ENCODE assay signal across 17 cellular contexts in genomic region chr6:67886036-67886707, GRCh38.
DNase-seq lines count a peak whose midpoint lies in the region; ATAC-seq, FAIRE-seq and TF ChIP-seq lines count a peak whose summit lies in the region.
"Had no signal": no experiment of that assay in that cellular context is flagged by ENCODE, and none has a peak within 500 bp of the region (broad histone marks: within the 10 kb centered on the region; RNA-seq: fewer than 3 reads in every experiment).

No MANE protein-coding gene starts in this region.

- BruUV-seq in K562 (replicated peaks; lab: Mats Ljungman, UMichigan): no TSS peak

- H3K4me2 ChIP-seq in BLaER1 treated with 17β-estradiol and CSF1 and Interleukin-3, amounts not matched to agents 10 nM and 100 nM: peak overlapping the region in 4 of 11 experiments; percentile 26 to 64 (median 47); a peak in 6 of 22 replicates
- H3K4me2 ChIP-seq in K562 (ENCODE audit: insufficient read depth, low read length): peak overlapping the region; percentile 98
- H3K4me2 ChIP-seq in osteoblast (ENCODE audit: insufficient read depth, low read length): no peak overlapping the region

- CTCF ChIA-PET in K562 (lab: Yijun Ruan, JAX; ENCODE audit: low intra/inter-chr PET ratio): no interaction called here

- no peak overlapping the region for H3K4me3 Mint-ChIP-seq in activated T-helper 17 cell treated with anti-CD3 and anti-CD28 coated beads, Interleukin-2, amount 50 U/mL, for 72 hours
- H3K4me3 Mint-ChIP-seq: CD14-positive monocyte; CD4-positive, alpha-beta T cell; H9; HFFc6 had no signal

- H3K79me2 ChIP-seq in K562 (ENCODE audit: control insufficient read depth, insufficient read depth, low read length) (peaks cover 97% of the 10 kb centered on the region), osteoblast (ENCODE audit: insufficient read depth, low read length) (no peaks in the 10 kb centered on the region)

- peak overlapping the region in 8 of 11 experiments; percentile 79 to 94 (median 84); a peak in 12 of 22 replicates for H3K27ac ChIP-seq in BLaER1 treated with 17β-estradiol and CSF1 and Interleukin-3, amounts not matched to agents 10 nM and 100 nM
- H3K27ac ChIP-seq in K562 (ENCODE audit: extremely low read depth, low read depth, low read length): peak overlapping the region; percentile 98
- H3K27ac ChIP-seq in osteoblast (ENCODE audit: low read depth, low read length): no peak overlapping the region
- H3K27ac ChIP-seq: GM23248 had no signal

- H3K4me3 ChIP-seq in BLaER1 treated with 17β-estradiol and CSF1 and Interleukin-3, amounts not matched to agents 10 nM and 100 nM: peak overlapping the region in 8 of 10 experiments; percentile 32 to 55 (median 46); a peak in 13 of 20 replicates
- H3K4me3 ChIP-seq in K562 (peak overlapping the region; percentile 93), osteoblast (ENCODE audit: insufficient read depth, low read length) (no peak overlapping the region)
- H3K4me3 ChIP-seq: GM23248 had no signal

- peaks cover 13% of the 10 kb centered on the region for H3K9me3 Mint-ChIP-seq in activated T-helper 17 cell treated with anti-CD3 and anti-CD28 coated beads, Interleukin-2, amount 50 U/mL, for 72 hours

- H3K36me3 ChIP-seq in BLaER1 treated with 17β-estradiol and CSF1 and Interleukin-3, amounts not matched to agents 10 nM and 100 nM: peaks cover 4 to 78% (median 65%) of the 10 kb centered on the region in 11 experiments
- H3K36me3 ChIP-seq in K562 (ENCODE audit: control insufficient read depth, insufficient read depth, low read length) (peaks cover 73% of the 10 kb centered on the region), osteoblast (ENCODE audit: insufficient read depth, low read length) (no peaks in the 10 kb centered on the region)

- intact Hi-C loops in K562 (cut with micrococcal nuclease): loop anchor here (5.0 kb wide), 1 partner anchor 856 kb away; no protein-coding TSS in a partner anchor

- POLR2A ChIA-PET in K562 (lab: Yijun Ruan, JAX): interaction anchor here (0.6 to 1.7 kb wide), 9 partner anchors 10 to 425 kb away, joined by 3 to 6 read pairs (median 4); no protein-coding TSS in a partner anchor

- H2AFZ ChIP-seq in K562 (ENCODE audit: low read depth, low read length) (no peak overlapping the region), osteoblast (ENCODE audit: low read length) (no peak overlapping the region)
- H2AFZ ChIP-seq: GM23248 had no signal

- FAIRE-seq in K562 (lab: Jason Lieb, UNC): no peak
- FAIRE-seq: G401.6, GM12892 had no signal

- H3K27me3 Mint-ChIP-seq in activated T-helper 17 cell treated with anti-CD3 and anti-CD28 coated beads, Interleukin-2, amount 50 U/mL, for 72 hours: no peaks in the 10 kb centered on the region
- H3K27me3 Mint-ChIP-seq: CD4-positive, alpha-beta T cell had no signal

- H3K9me1 ChIP-seq in K562 (ENCODE audit: control insufficient read depth, insufficient read depth, low read length): no peaks in the 10 kb centered on the region

- peak; percentile 74 for DNase-seq in OCI-M1 (lab: John Stamatoyannopoulos, UW)
- peak in 1 of 4 experiments; percentile 43 for DNase-seq in K562 (ENCODE audit: extremely low read depth in 1 of 4, low spot score in 3 of 4)
- DNase-seq in osteoblast (ENCODE audit: insufficient read length, low spot score, missing footprints): peak; percentile 19
- no peak for DNase-seq in NOMO-1 treated with DMSO at 0.1 percent for 48 hours (lab: John Stamatoyannopoulos, UW; ENCODE audit: unreplicated experiment)
- DNase-seq in RKO (ENCODE audit: low spot score): no peak
- DNase-seq: Caco-2; CD4-positive, alpha-beta T cell; DMS153; DND-41; GM23248; H9; HFFc6 had no signal

- TF ChIP-seq POLR2A in K562 (conservative IDR thresholded peaks at IDR 0.05): peak; percentile 74

- peaks cover 23 to 45% (median 36%) of the 10 kb centered on the region in 10 experiments for H3K4me1 ChIP-seq in BLaER1 treated with 17β-estradiol and CSF1 and Interleukin-3, amounts not matched to agents 10 nM and 100 nM
- H3K4me1 ChIP-seq in K562 (replicated peaks in 1 of 2; ENCODE audit: control insufficient read depth in 2 of 2, insufficient read depth in 2 of 2, low read length in 2 of 2) (peaks cover 13 to 26% of the 10 kb centered on the region in 2 experiments), osteoblast (ENCODE audit: insufficient read depth, low read length) (no peaks in the 10 kb centered on the region)
- H3K4me1 ChIP-seq: Caco-2 had no signal

- no peaks in the 10 kb centered on the region for H3K36me3 Mint-ChIP-seq in activated T-helper 17 cell treated with anti-CD3 and anti-CD28 coated beads, Interleukin-2, amount 50 U/mL, for 72 hours (ENCODE audit: low read depth)
- H3K36me3 Mint-ChIP-seq: CD14-positive monocyte had no signal

- H3K27me3 ChIP-seq in BLaER1 treated with 17β-estradiol and CSF1 and Interleukin-3, amounts not matched to agents 10 nM and 100 nM: no peaks in the 10 kb centered on the region; a peak in 1 of 22 replicates
- H3K27me3 ChIP-seq in K562 (ENCODE audit: control insufficient read depth in 2 of 2, insufficient read depth in 2 of 2, low read length in 2 of 2) (no peaks in the 10 kb centered on the region), osteoblast (ENCODE audit: insufficient read depth, low read length) (no peaks in the 10 kb centered on the region)

- 0 out of 4 replicates have a peak, but pooled peaks of 1 of the 2 experiments have one; percentile 5 for TF ChIP-seq RAD21 in K562 (CRISPR knock-in tag; conservative IDR thresholded peaks at IDR 0.05 in 1 of 2, IDR thresholded peaks at IDR 0.05 in 1 of 2)

- peaks cover 4% of the 10 kb centered on the region for H3K4me1 Mint-ChIP-seq in activated T-helper 17 cell treated with anti-CD3 and anti-CD28 coated beads, Interleukin-2, amount 50 U/mL, for 72 hours

- in situ Hi-C loops in K562 (cut with MboI): loop anchor here (5.0 to 10.0 kb wide), 2 partner anchors 156 to 339 kb away; no protein-coding TSS in a partner anchor

- TF ChIP-seq EP300 in K562 (IDR thresholded peaks at IDR 0.05; ENCODE audit: low read length): no peak

- no peak overlapping the region; a peak in 1 of 22 replicates for H3K9ac ChIP-seq in BLaER1 treated with 17β-estradiol and CSF1 and Interleukin-3, amounts not matched to agents 10 nM and 100 nM
- peak overlapping the region; percentile 98 to 100; a peak in 3 of 4 replicates for H3K9ac ChIP-seq in K562 (ENCODE audit: insufficient read depth in 1 of 2, low read depth in 2 of 2, low read length in 2 of 2)
- H3K9ac ChIP-seq: GM23248 had no signal

- TF ChIP-seq CTCF in K562 (IDR thresholded peaks at IDR 0.05 in 2 of 3, conservative IDR thresholded peaks at IDR 0.05 in 1 of 3; ENCODE audit: insufficient read depth in 2 of 3, low read depth in 1 of 3, low read length in 3 of 3): no peak
- TF ChIP-seq CTCF in osteoblast (IDR thresholded peaks at IDR 0.05; ENCODE audit: extremely low read depth, low read depth, low read length): no peak

- no peak for ATAC-seq in K562
- no peak for ATAC-seq in activated T-helper 17 cell treated with anti-CD3 and anti-CD28 coated beads, Interleukin-2, amount 50 U/mL, for 72 hours (replicated peaks)

- H4K20me1 ChIP-seq in BLaER1 treated with 17β-estradiol and CSF1 and Interleukin-3, amounts not matched to agents 10 nM and 100 nM: no peaks in the 10 kb centered on the region
- H4K20me1 ChIP-seq in K562 (replicated peaks; ENCODE audit: control insufficient read depth, insufficient read depth, low read length) (peaks cover 16% of the 10 kb centered on the region), osteoblast (ENCODE audit: insufficient read depth, low read length) (no peaks in the 10 kb centered on the region)

- peaks cover 79 to 92% (median 82%) of the 10 kb centered on the region in 11 experiments for H3K9me3 ChIP-seq in BLaER1 treated with 17β-estradiol and CSF1 and Interleukin-3, amounts not matched to agents 10 nM and 100 nM (replicated peaks in 1 of 11)
- H3K9me3 ChIP-seq in K562 (replicated peaks; ENCODE audit: control insufficient read depth, insufficient read depth, low read depth, low read length) (peaks cover 3% of the 10 kb centered on the region; the same call in 1 of the 2 replicates), osteoblast (ENCODE audit: low read depth, low read length) (no peaks in the 10 kb centered on the region)
- H3K9me3 ChIP-seq: Caco-2 had no signal

- no peak overlapping the region for H3K27ac Mint-ChIP-seq in activated T-helper 17 cell treated with anti-CD3 and anti-CD28 coated beads, Interleukin-2, amount 50 U/mL, for 72 hours
- H3K27ac Mint-ChIP-seq: CD14-positive monocyte; CD4-positive, alpha-beta T cell; H9; HFFc6 had no signal

- 0% methylated on average over 5 of the region's 5 CpGs for WGBS in K562 (ENCODE audit: insufficient coverage, low coverage, missing lambda C conversion rate)

TF ChIP-seq in K562, 482 proteins besides CTCF, POLR2A, EP300 and RAD21 (continues in another document):
- no peak for TF ChIP-seq ZNF655 (CRISPR knock-in tag; IDR thresholded peaks at IDR 0.05)
- TF ChIP-seq NONO (IDR thresholded peaks at IDR 0.05; ENCODE audit: low read depth in 2 of 2, low read length in 1 of 2): no peak
- no peak for TF ChIP-seq ZNF134 (CRISPR knock-in tag; conservative IDR thresholded peaks at IDR 0.05)
- no peak for TF ChIP-seq ZNF695 (CRISPR knock-in tag; IDR thresholded peaks at IDR 0.05)
- no peak for TF ChIP-seq GTF2F1 (IDR thresholded peaks at IDR 0.05; ENCODE audit: low read depth, low read length)
- peak; percentile 49; the same call in 1 of the 2 replicates for TF ChIP-seq POLR2AphosphoS5 (IDR thresholded peaks at IDR 0.05; ENCODE audit: control insufficient read depth, insufficient read depth, low read depth, low read length)
- TF ChIP-seq MCM7 (IDR thresholded peaks at IDR 0.05): no peak
- no peak for TF ChIP-seq ZBTB7A (IDR thresholded peaks at IDR 0.05; ENCODE audit: borderline replicate concordance, control insufficient read depth, low read depth, low read length)
- peak; percentile 62 for TF ChIP-seq KDM5B (IDR thresholded peaks at IDR 0.05; ENCODE audit: insufficient replicate concordance, low read depth, low read length)

Comparison
In these comparisons a context has a peak if more than half of its experiments do, and no peak if none do; other contexts are left out.
1. H3K9ac ChIP-seq: peak in K562 (2 of 2); none in BLaER1 treated with 17β-estradiol and CSF1 and Interleukin-3, amounts not matched to agents 10 nM and 100 nM (0 of 11).
2. DNase-seq: peak in OCI-M1 (single experiment) and osteoblast (single experiment); none in NOMO-1 treated with DMSO at 0.1 percent for 48 hours (single experiment) and RKO (single experiment).